Comparison of ENCODE assay signal across 14 cellular contexts in the genomic region with DNA sequence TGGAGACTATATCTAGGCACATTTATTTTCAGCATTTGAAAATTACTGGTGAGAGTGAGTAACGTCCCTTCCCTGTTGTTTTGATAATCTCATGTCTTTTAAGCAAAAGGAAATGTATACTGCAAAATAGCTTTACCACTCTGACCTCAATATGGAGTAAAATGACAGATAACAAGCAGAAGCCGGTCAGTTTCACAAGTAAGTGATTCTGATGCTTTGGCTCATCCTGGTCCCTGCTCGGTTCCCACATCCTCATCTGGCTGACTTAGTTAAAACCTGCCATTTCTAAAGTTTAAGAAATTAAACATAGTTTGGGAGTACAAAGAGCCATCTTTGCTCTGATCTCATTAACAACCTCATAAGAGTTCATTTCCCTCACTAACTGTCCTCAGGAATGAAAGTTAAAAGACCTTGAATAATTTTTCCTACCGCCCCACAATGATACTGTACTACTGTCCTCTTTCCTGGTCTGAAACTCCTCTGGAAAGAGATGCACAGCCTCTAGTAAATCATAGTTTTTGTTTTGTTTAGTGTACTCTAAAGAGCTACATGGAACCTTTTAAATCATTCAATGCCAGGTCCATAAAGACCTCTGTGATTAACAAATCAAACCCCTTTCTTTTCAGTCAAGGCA.
DNase-seq lines count a peak whose midpoint lies in the region; ATAC-seq, FAIRE-seq and TF ChIP-seq lines count a peak whose summit lies in the region.
"Had no signal": no experiment of that assay in that cellular context is flagged by ENCODE, and none has a peak within 500 bp of the region (broad histone marks: within the 10 kb centered on the region; RNA-seq: fewer than 3 reads in every experiment).

No MANE protein-coding gene starts in this region.

- H3K27ac Mint-ChIP-seq in activated T-cell treated with anti-CD3 and anti-CD28 coated beads, Interleukin-2, amount 50 U/mL, for 24 hours = peak overlapping the region; percentile 97
- H3K27ac Mint-ChIP-seq in natural killer cell treated with Interleukin-12 subunit alpha and Interleukin-12 subunit beta and Interleukin-15 and Interleukin-18, amount 100 ng/mL, for 72 hours = peak overlapping the region; percentile 93 to 97
- H3K27ac Mint-ChIP-seq: stimulated activated naive B cell treated with anti-CD40 and anti-IgM and Interleukin-4, amounts not matched to agents 10 μg/mL and 1 μg/mL and 100 μg/mL, for 72 hours had no signal

- H3K27ac ChIP-seq in RWPE2 (ENCODE audit: poor library complexity, severe bottlenecking) = no peak overlapping the region

- peak overlapping the region; percentile 42 for H3K4me3 Mint-ChIP-seq in activated T-cell treated with anti-CD3 and anti-CD28 coated beads, Interleukin-2, amount 50 U/mL, for 24 hours
- peak overlapping the region; percentile 88 for H3K4me3 Mint-ChIP-seq in natural killer cell treated with Interleukin-12 subunit alpha and Interleukin-12 subunit beta and Interleukin-15 and Interleukin-18, amount 100 ng/mL, for 72 hours
- H3K4me3 Mint-ChIP-seq: neural crest cell; stimulated activated naive B cell treated with anti-CD40 and anti-IgM and Interleukin-4, amounts not matched to agents 10 μg/mL and 1 μg/mL and 100 μg/mL, for 72 hours had no signal

- H3K4me1 ChIP-seq in RWPE2 (ENCODE audit: insufficient read depth, poor library complexity, severe bottlenecking) = no peaks in the 10 kb centered on the region

- TF ChIP-seq CTCF in RWPE2 (IDR thresholded peaks at IDR 0.05; ENCODE audit: poor library complexity, severe bottlenecking) (no peak), omental fat pad (IDR thresholded peaks at IDR 0.05) (no peak)

- FAIRE-seq in RCC 7860 (lab: Jason Lieb, UNC) = no peak
- FAIRE-seq: kidney had no signal

- H3K9me3 Mint-ChIP-seq in activated T-cell treated with anti-CD3 and anti-CD28 coated beads, Interleukin-2, amount 50 U/mL, for 24 hours = peaks cover 6% of the 10 kb centered on the region
- peaks cover 2% of the 10 kb centered on the region for H3K9me3 Mint-ChIP-seq in natural killer cell treated with Interleukin-12 subunit alpha and Interleukin-12 subunit beta and Interleukin-15 and Interleukin-18, amount 100 ng/mL, for 72 hours
- H3K9me3 Mint-ChIP-seq: neural crest cell; stimulated activated naive B cell treated with anti-CD40 and anti-IgM and Interleukin-4, amounts not matched to agents 10 μg/mL and 1 μg/mL and 100 μg/mL, for 72 hours had no signal

- H3K9me3 ChIP-seq in RWPE2 (ENCODE audit: severe bottlenecking) = no peaks in the 10 kb centered on the region

- H3K36me3 Mint-ChIP-seq in activated T-cell treated with anti-CD3 and anti-CD28 coated beads, Interleukin-2, amount 50 U/mL, for 24 hours (ENCODE audit: low read depth) = peaks cover 59% of the 10 kb centered on the region
- H3K36me3 Mint-ChIP-seq in natural killer cell treated with Interleukin-12 subunit alpha and Interleukin-12 subunit beta and Interleukin-15 and Interleukin-18, amount 100 ng/mL, for 72 hours = peaks cover 45% of the 10 kb centered on the region

- no peaks in the 10 kb centered on the region for H3K27me3 Mint-ChIP-seq in activated T-cell treated with anti-CD3 and anti-CD28 coated beads, Interleukin-2, amount 50 U/mL, for 24 hours
- no peaks in the 10 kb centered on the region for H3K27me3 Mint-ChIP-seq in natural killer cell treated with Interleukin-12 subunit alpha and Interleukin-12 subunit beta and Interleukin-15 and Interleukin-18, amount 100 ng/mL, for 72 hours
- H3K27me3 Mint-ChIP-seq: IgD-negative memory B cell; stimulated activated naive B cell treated with anti-CD40 and anti-IgM and Interleukin-4, amounts not matched to agents 10 μg/mL and 1 μg/mL and 100 μg/mL, for 72 hours had no signal

- H3K4me1 Mint-ChIP-seq in activated T-cell treated with anti-CD3 and anti-CD28 coated beads, Interleukin-2, amount 50 U/mL, for 24 hours (ENCODE audit: low read depth) = peaks cover 95% of the 10 kb centered on the region
- peaks cover 79 to 99% of the 10 kb centered on the region in 2 donors for H3K4me1 Mint-ChIP-seq in natural killer cell treated with Interleukin-12 subunit alpha and Interleukin-12 subunit beta and Interleukin-15 and Interleukin-18, amount 100 ng/mL, for 72 hours (ENCODE audit: low read depth in 2 of 2)
- H3K4me1 Mint-ChIP-seq: neural crest cell had no signal

- ATAC-seq in GM21717 (IDR thresholded peaks at IDR 0.05; ENCODE audit: unreplicated experiment) (peak; percentile 52), RWPE2 (ENCODE audit: low read depth) (peak; percentile 39; the same call in 2 of the 3 replicates), omental fat pad (ENCODE audit: low FRiP score) (no peak)
- peak; percentile 69 to 80 for ATAC-seq in natural killer cell treated with Interleukin-12 subunit alpha and Interleukin-12 subunit beta and Interleukin-15 and Interleukin-18, amount 100 ng/mL, for 72 hours

- no peak for DNase-seq in activated T-cell treated with anti-CD3 and anti-CD28 coated beads, Interleukin-2, amount 50 U/mL, for 24 hours
- no peak for DNase-seq in activated T-cell treated with anti-CD3 and anti-CD28 coated beads, Interleukin-2, amount 50 U/mL, for 1 hour
- DNase-seq in RWPE2 (ENCODE audit: low spot score) (no peak), SKM-1 (lab: John Stamatoyannopoulos, UW; ENCODE audit: unreplicated experiment) (no peak), omental fat pad (ENCODE audit: low spot score) (no peak), RCC 7860 (ENCODE audit: low spot score) (no peak)
- no peak for DNase-seq in natural killer cell treated with Interleukin-12 subunit alpha and Interleukin-12 subunit beta and Interleukin-15 and Interleukin-18, amount 100 ng/mL, for 72 hours (ENCODE audit: low spot score)
- DNase-seq: kidney; NCI-H2081; stimulated activated CD4-positive, alpha-beta T cell treated with anti-CD3 and anti-CD28 coated beads, Interleukin-12 subunit alpha, Interleukin-12 subunit beta, amount 100 ng/mL, for 4 hours; stimulated activated naive B cell treated with anti-CD40 and anti-IgM and Interleukin-4, amounts not matched to agents 10 μg/mL and 1 μg/mL and 100 μg/mL, for 72 hours had no signal

- no peaks in the 10 kb centered on the region for H3K27me3 ChIP-seq in RWPE2 (ENCODE audit: insufficient read depth, poor library complexity, severe bottlenecking)

- no peak overlapping the region for H3K4me3 ChIP-seq in RWPE2 (ENCODE audit: severe bottlenecking)

- no peaks in the 10 kb centered on the region for H3K36me3 ChIP-seq in RWPE2 (ENCODE audit: low read depth)
